In the genomic region with DNA sequence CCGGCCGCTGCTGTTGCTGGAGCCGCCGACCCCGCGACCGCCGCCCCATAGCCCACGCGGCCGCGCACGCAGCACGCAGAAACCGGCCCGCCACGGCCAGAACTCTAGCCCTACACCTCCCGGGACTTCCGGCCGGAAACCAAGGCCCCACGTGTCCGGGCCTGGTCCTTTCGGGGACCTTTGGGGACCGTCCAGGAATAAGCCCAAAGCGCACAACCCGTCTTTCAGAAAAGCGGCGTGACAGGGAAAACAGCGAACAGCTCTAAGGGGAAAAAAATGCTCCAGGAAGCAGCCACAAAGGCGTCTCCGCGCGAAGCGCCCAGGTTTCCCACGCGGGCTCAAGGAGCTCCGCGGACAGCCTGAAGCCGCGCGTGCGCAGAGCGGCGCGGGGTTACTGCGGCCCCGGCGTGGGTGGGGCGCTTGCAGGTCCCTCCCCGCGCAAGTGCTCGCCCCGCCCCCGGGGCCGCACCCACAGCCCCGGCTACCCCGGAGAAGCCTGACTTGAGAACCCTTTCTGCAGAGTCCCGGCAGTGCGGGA, we compare ENCODE assay signal across 1 cellular context.
A peak's percentile ranks its signal among the peaks of the same experiment; 100 is the strongest.
TF ChIP-seq lines count a peak whose summit lies in the region.

TSS of gene NSUN2 (minus strand) at position 114 of the 538 bp plus-strand sequence. CDS start at position 49, 65 bp downstream.
TSS of gene SRD5A1 (plus strand) at position 510 of the 538 bp plus-strand sequence. CDS start 137 bp downstream, outside the sequence.

TF ChIP-seq in IMR-90, 13 proteins besides CTCF, POLR2A, EP300 and RAD21 (continued from another document):
- peak; percentile 95 for TF ChIP-seq USF2 (IDR thresholded peaks at IDR 0.05; ENCODE audit: low read depth, low read length)
